Comparison of ENCODE assay signal across 1 cellular context in the genomic region with DNA sequence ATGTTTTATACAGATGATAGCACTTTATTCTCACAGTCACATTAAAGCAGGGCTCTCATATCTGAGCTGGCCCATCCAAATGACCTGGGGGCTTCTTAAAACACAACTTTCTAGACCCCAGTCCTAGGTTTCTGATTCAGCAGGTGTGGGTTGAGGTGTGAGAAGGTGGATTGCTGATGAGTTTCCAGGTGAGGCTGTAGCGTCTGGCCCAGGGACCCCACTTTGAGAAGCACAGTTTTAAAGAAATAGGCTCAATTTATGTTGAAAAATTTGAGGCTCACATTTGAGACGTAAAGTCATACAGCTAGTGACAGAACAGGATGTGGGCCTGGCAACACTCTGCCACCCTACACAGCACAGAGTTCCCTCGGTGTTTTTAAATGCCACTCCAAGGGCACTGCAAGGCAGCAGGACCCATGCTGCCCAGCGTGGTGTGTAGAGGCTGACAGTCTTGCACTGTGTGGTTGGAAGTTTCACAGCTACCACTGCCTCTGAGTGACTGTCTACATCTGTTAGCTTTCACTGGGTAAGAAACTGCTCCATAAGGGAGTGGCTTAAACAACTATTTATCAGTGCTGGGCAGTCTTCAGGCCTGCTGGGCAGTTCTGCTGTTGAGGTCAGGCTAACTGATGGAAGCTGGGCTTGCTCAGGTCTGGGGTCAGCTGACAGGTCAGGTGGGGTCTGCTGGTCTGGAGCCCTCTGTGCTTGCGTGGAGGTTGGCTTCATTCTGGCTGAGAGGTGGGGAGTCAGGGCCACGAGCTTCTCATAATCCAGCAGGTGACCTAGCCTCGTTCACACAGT.
TF ChIP-seq lines count a peak whose summit lies in the region.

No MANE protein-coding gene starts in this region.

TF ChIP-seq in liver, 16 proteins besides CTCF, POLR2A, EP300 and RAD21 (continued from another document):
- TF ChIP-seq JUND (IDR thresholded peaks at IDR 0.05) (no peak), ZBTB33 (IDR thresholded peaks at IDR 0.05) (no peak), FOXA2 (IDR thresholded peaks at IDR 0.05) (no peak), HNF4A (conservative IDR thresholded peaks at IDR 0.05) (no peak)
